25 cellular contexts compared by ENCODE assay signal in the genomic region with DNA sequence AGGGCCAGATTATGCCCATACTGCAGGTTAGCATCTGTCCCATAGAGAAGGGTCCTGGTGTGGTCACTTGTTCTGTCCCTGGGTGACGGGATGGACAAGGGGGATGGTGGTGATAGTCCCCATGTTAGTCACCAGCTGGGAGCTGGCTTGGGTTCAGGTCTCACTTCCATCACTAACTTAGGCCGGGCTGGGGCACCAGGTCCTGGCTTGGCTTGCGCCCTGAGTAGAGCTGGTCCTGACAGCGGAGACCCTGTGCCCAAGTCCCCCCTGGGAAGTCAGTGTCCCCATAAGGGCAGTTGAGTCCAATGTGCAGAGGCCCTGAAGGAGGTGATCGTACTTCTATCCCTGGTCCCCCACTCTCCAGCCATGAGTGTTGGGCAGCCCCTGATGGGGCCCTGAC. TPM values are rescaled to one million over a fixed set of nuclear protein-coding genes. Genes with fewer than 3 reads are reported as not detected.
A peak's percentile ranks its signal among the peaks of the same experiment; 100 is the strongest.
DNase-seq lines count a peak whose midpoint lies in the region; ATAC-seq and TF ChIP-seq lines count a peak whose summit lies in the region.
"Had no signal": no experiment of that assay in that cellular context is flagged by ENCODE, and none has a peak within 500 bp of the region (broad histone marks: within the 10 kb centered on the region; RNA-seq: fewer than 3 reads in every experiment).

No MANE protein-coding gene starts in this region.

- H3K27me3 Mint-ChIP-seq in H9 (ENCODE audit: low read depth) = peaks cover 33% of the 10 kb centered on the region

- H2AFZ ChIP-seq in H9 (ENCODE audit: low read length) (no peak overlapping the region), osteoblast (ENCODE audit: low read length) (no peak overlapping the region)

- H2BK5ac ChIP-seq in H9 (ENCODE audit: insufficient read length, low read length) = no peak overlapping the region

- H2AK5ac ChIP-seq in H9 (ENCODE audit: insufficient read length, low read length) = no peak overlapping the region

- no peak overlapping the region for H3K9ac ChIP-seq in H9 (ENCODE audit: extremely low read depth, insufficient read length, low read length)

- H2BK20ac ChIP-seq in H9 (ENCODE audit: low read depth, low read length, poor library complexity, severe bottlenecking) = no peak overlapping the region

- H3K79me2 ChIP-seq in H9 (ENCODE audit: insufficient read depth, low read length) (no peaks in the 10 kb centered on the region), osteoblast (ENCODE audit: insufficient read depth, low read length) (no peaks in the 10 kb centered on the region)

- no peaks in the 10 kb centered on the region for H3K36me3 Mint-ChIP-seq in H9 (ENCODE audit: insufficient read depth in 1 of 3, low read depth in 3 of 3)
- H3K36me3 Mint-ChIP-seq: brain, CD14-positive monocyte had no signal

- peak overlapping the region; percentile 41 for H4K8ac ChIP-seq in H9 (replicated peaks; ENCODE audit: insufficient read length, low read depth, low read length)

- no peak overlapping the region for H3K4me3 ChIP-seq in esophagus muscularis mucosa
- H3K4me3 ChIP-seq in osteoblast (ENCODE audit: insufficient read depth, low read length) = no peak overlapping the region
- no peak overlapping the region for H3K4me3 ChIP-seq in testis
- H3K4me3 ChIP-seq: SJSA1 had no signal

- H4K91ac ChIP-seq in H9 (ENCODE audit: insufficient read length, low read depth, low read length) = no peak overlapping the region

- no peaks in the 10 kb centered on the region for H3K9me3 Mint-ChIP-seq in H9
- H3K9me3 Mint-ChIP-seq: brain; CD14-positive monocyte; effector memory CD8-positive, alpha-beta T cell had no signal

- no peak overlapping the region for H3K4ac ChIP-seq in H9 (ENCODE audit: low read depth, low read length)

- H3K9me3 ChIP-seq in H9 (ENCODE audit: control insufficient read depth, low read depth, low read length) = no peaks in the 10 kb centered on the region
- H3K9me3 ChIP-seq in esophagus muscularis mucosa = no peaks in the 10 kb centered on the region
- H3K9me3 ChIP-seq in osteoblast (ENCODE audit: low read depth, low read length) = no peaks in the 10 kb centered on the region
- H3K9me3 ChIP-seq in testis = no peaks in the 10 kb centered on the region
- H3K9me3 ChIP-seq: neutrophil, SJSA1 had no signal

- H3K27me3 ChIP-seq in H9 (ENCODE audit: insufficient read depth, low read length) = peaks cover 1% of the 10 kb centered on the region; the same call in 1 of the 2 replicates
- H3K27me3 ChIP-seq in esophagus muscularis mucosa = peaks cover 0 to 13% (median 0%) of the 10 kb centered on the region in 4 donors
- H3K27me3 ChIP-seq in osteoblast (ENCODE audit: insufficient read depth, low read length) = no peaks in the 10 kb centered on the region
- no peaks in the 10 kb centered on the region for H3K27me3 ChIP-seq in testis
- H3K27me3 ChIP-seq: SJSA1 had no signal

- no peak overlapping the region for H2BK15ac ChIP-seq in H9 (ENCODE audit: low read depth, low read length)

- H4K5ac ChIP-seq in H9 (ENCODE audit: insufficient read length, low read depth, low read length) = no peak overlapping the region

- H3K4me1 ChIP-seq in H9 (ENCODE audit: insufficient read depth, low read length) = no peaks in the 10 kb centered on the region; the same call in 1 of the 2 replicates
- peaks cover 9 to 49% (median 38%) of the 10 kb centered on the region in 4 donors for H3K4me1 ChIP-seq in esophagus muscularis mucosa
- H3K4me1 ChIP-seq in osteoblast (ENCODE audit: insufficient read depth, low read length) = peaks cover 23% of the 10 kb centered on the region
- H3K4me1 ChIP-seq in testis = peaks cover 10% of the 10 kb centered on the region

- H3K27ac Mint-ChIP-seq in H9 = no peak overlapping the region
- H3K27ac Mint-ChIP-seq: activated CD8-positive, alpha-beta T cell treated with anti-CD3 and anti-CD28 coated beads, Interleukin-2, amount 10 ng/mL, durations not matched to agents 7 days and 5 days; CD14-positive monocyte; effector memory CD8-positive, alpha-beta T cell had no signal

- no peak overlapping the region for H3K56ac ChIP-seq in H9 (ENCODE audit: insufficient read length, low read depth, low read length)

- TF ChIP-seq CTCF in H9 (conservative IDR thresholded peaks at IDR 0.05) (no peak), esophagus muscularis mucosa (IDR thresholded peaks at IDR 0.05) (no peak), osteoblast (IDR thresholded peaks at IDR 0.05; ENCODE audit: extremely low read depth, low read depth, low read length) (no peak), testis (IDR thresholded peaks at IDR 0.05) (no peak)

- H4K20me1 ChIP-seq in H9 (ENCODE audit: control insufficient read depth, insufficient read depth, insufficient read length) = no peaks in the 10 kb centered on the region
- no peaks in the 10 kb centered on the region for H4K20me1 ChIP-seq in osteoblast (ENCODE audit: insufficient read depth, low read length)

- H3K27ac ChIP-seq in H9 (ENCODE audit: insufficient read length, low read depth, low read length) = no peak overlapping the region
- H3K27ac ChIP-seq in esophagus muscularis mucosa (replicated peaks in 1 of 4) = peak overlapping the region; percentile 53 to 81 (median 78)
- no peak overlapping the region for H3K27ac ChIP-seq in osteoblast (ENCODE audit: low read depth, low read length)
- peak overlapping the region; percentile 65 to 85 for H3K27ac ChIP-seq in testis
- H3K27ac ChIP-seq in substantia nigra (ENCODE audit: low read depth, low read length, poor library complexity, severe bottlenecking) = no peak overlapping the region
- H3K27ac ChIP-seq: neutrophil, SJSA1 had no signal

- H3T11ph ChIP-seq in H9 (ENCODE audit: low read length) = no peak overlapping the region

- no peak overlapping the region for H2BK12ac ChIP-seq in H9 (ENCODE audit: insufficient read length, low read depth, low read length)

- peak overlapping the region; percentile 25; the same call in 1 of the 2 replicates for H3K14ac ChIP-seq in H9 (ENCODE audit: insufficient read depth, low read length)

- no peak overlapping the region for H2BK120ac ChIP-seq in H9 (ENCODE audit: low read depth, low read length, poor library complexity, severe bottlenecking)

- intact Hi-C loops in esophagus muscularis mucosa (cut with DNase I) (no loop called here), testis (cut with DNase I; ENCODE audit: low total_unique reads) (loop anchor here (5.0 kb wide), 1 partner anchor 519 kb away; no protein-coding TSS in a partner anchor), left colon (cut with DNase I, micrococcal nuclease) (no loop called here)

- WGBS in H9 (ENCODE audit: extremely low coverage, insufficient read length, low lambda C conversion rate) = no CpG with 5 or more reads among the region's 5 CpGs
- 100% methylated on average over 1 of the region's 5 CpGs for WGBS in esophagus muscularis mucosa
- WGBS in testis, 2 donors = 95 to 99% methylated on average over 4 to 5 of the region's 5 CpGs

- H3K4me3 Mint-ChIP-seq in H9 = no peak overlapping the region
- H3K4me3 Mint-ChIP-seq: activated CD8-positive, alpha-beta T cell treated with anti-CD3 and anti-CD28 coated beads, Interleukin-2, amount 10 ng/mL, durations not matched to agents 7 days and 5 days; CD14-positive monocyte; effector memory CD8-positive, alpha-beta T cell had no signal

- TF ChIP-seq POLR2A in esophagus muscularis mucosa (IDR thresholded peaks at IDR 0.05; ENCODE audit: low read depth) (no peak), testis (IDR thresholded peaks at IDR 0.05) (no peak)

- no peaks in the 10 kb centered on the region for H3K23me2 ChIP-seq in H9 (ENCODE audit: insufficient read length, low read depth, low read length, poor library complexity, severe bottlenecking)

- H3K36me3 ChIP-seq in esophagus muscularis mucosa (no peaks in the 10 kb centered on the region), osteoblast (ENCODE audit: insufficient read depth, low read length) (no peaks in the 10 kb centered on the region), testis (ENCODE audit: low read depth, missing control alignments) (no peaks in the 10 kb centered on the region)
- H3K36me3 ChIP-seq: neutrophil, SJSA1 had no signal

- ATAC-seq in left colon (no peak), HG03175 (IDR thresholded peaks at IDR 0.05; ENCODE audit: unreplicated experiment) (no peak)
- ATAC-seq: activated CD8-positive, alpha-beta T cell treated with anti-CD3 and anti-CD28 coated beads, Interleukin-2, amount 10 ng/mL, durations not matched to agents 7 days and 5 days; effector memory CD8-positive, alpha-beta T cell had no signal

- H3K4me2 ChIP-seq in H9 (ENCODE audit: insufficient read depth, insufficient read length, low read length) (no peak overlapping the region), osteoblast (ENCODE audit: insufficient read depth, low read length) (no peak overlapping the region)

- H3K23ac ChIP-seq in H9 (ENCODE audit: insufficient read length, low read depth, low read length) = no peak overlapping the region

- no peak for TF ChIP-seq EP300 in esophagus muscularis mucosa (IDR thresholded peaks at IDR 0.05)

- H3K79me1 ChIP-seq in H9 (ENCODE audit: insufficient read depth, low read depth, low read length, poor library complexity, severe bottlenecking) = no peaks in the 10 kb centered on the region

- DNase-seq in H9 = no peak
- DNase-seq in esophagus muscularis mucosa (ENCODE audit: extremely low spot score) = no peak
- DNase-seq in osteoblast (ENCODE audit: insufficient read length, low spot score, missing footprints) = peak; percentile 36
- DNase-seq in testis = no peak
- no peak for DNase-seq in left colon
- DNase-seq in germinal center (ENCODE audit: low spot score) = no peak
- no peak for DNase-seq in substantia nigra (lab: John Stamatoyannopoulos, UW)
- DNase-seq: activated CD4-positive, alpha-beta T cell treated with anti-CD3 and anti-CD28 coated beads for 1 hour; activated CD8-positive, alpha-beta T cell treated with anti-CD3 and anti-CD28 coated beads, Interleukin-2, amount 10 ng/mL, durations not matched to agents 7 days and 5 days; activated gamma-delta T cell treated with Interleukin-2 at 50 U/mL for 16 hours; effector memory CD8-positive, alpha-beta T cell; mammary epithelial cell; NCI-H1930; NCI-H526 treated with DMSO at 0.1 percent for 48 hours; stimulated activated CD4-positive, alpha-beta T cell treated with anti-CD3 and anti-CD28 coated beads, Interleukin-4, amount 100 ng/mL, for 1 hour; stimulated activated naive CD4-positive, alpha-beta T cell; T-helper 1 cell had no signal

- peaks cover 16 to 31% of the 10 kb centered on the region in 2 experiments for H3K4me1 Mint-ChIP-seq in H9

- no peak overlapping the region for H3K18ac ChIP-seq in H9 (ENCODE audit: insufficient read length, low read depth, low read length)

RNA-seq across cellular contexts. Expression of a gene that starts 52.6 kb away (rescaled TPM):
- not detected in 2 replicates for total RNA-seq in H9 (2021)
- not detected for total RNA-seq in esophagus muscularis mucosa
- total RNA-seq in osteoblast = not detected in 2 replicates
- 1 to 10 TPM; 3.0 to 8.0 TPM for total RNA-seq in testis
- polyA plus RNA-seq in testis (ENCODE audit: insufficient read depth, low read depth, low replicate concordance) = 7.7 TPM
- not detected for total RNA-seq in left colon
- total RNA-seq: activated CD8-positive, alpha-beta T cell treated with anti-CD3 and anti-CD28 coated beads, Interleukin-2, amount 10 ng/mL, durations not matched to agents 7 days and 5 days; frontal cortex; mammary epithelial cell; renal cortical epithelial cell; SJSA1 had no signal
- polyA plus RNA-seq: CD14-positive monocyte, esophagus, mammary epithelial cell had no signal

Comparison
In these comparisons a context has a peak if more than half of its experiments do, and no peak if none do; other contexts are left out.
1. H3K27ac ChIP-seq: peak in esophagus muscularis mucosa (4 of 4) and testis (2 of 2); none in H9 (single experiment), osteoblast (single experiment) and substantia nigra (single experiment).